In genomic region chr9:114299286-114300152, GRCh38 we compare ENCODE assay signal across 36 cellular contexts. TPM values are rescaled to one million over a fixed set of nuclear protein-coding genes. Genes with fewer than 3 reads are reported as not detected.
A peak's percentile ranks its signal among the peaks of the same experiment; 100 is the strongest.
DNase-seq lines count a peak whose midpoint lies in the region; TF ChIP-seq lines count a peak whose summit lies in the region.
"Had no signal": no experiment of that assay in that cellular context is flagged by ENCODE, and none has a peak within 500 bp of the region (broad histone marks: within the 10 kb centered on the region; RNA-seq: fewer than 3 reads in every experiment).

No MANE protein-coding gene starts in this region.

- peaks cover 43% of the 10 kb centered on the region for H3K36me3 Mint-ChIP-seq in osteocyte (ENCODE audit: unreplicated experiment)
- peaks cover 25% of the 10 kb centered on the region for H3K36me3 Mint-ChIP-seq in type B pancreatic cell
- peaks cover 6% of the 10 kb centered on the region for H3K36me3 Mint-ChIP-seq in activated T-helper 1 cell treated with anti-CD3 and anti-CD28 coated beads, Interleukin-12 subunit alpha, Interleukin-12 subunit beta, Interleukin-2, Interleukin-4 antibody, amounts not matched to agents 30 ng/mL and 10 ng/mL and 1 ng/mL, durations not matched to agents 14 hours and 24 hours and 36 hours (ENCODE audit: low read depth)

- H3K27me3 ChIP-seq in SJCRH30 = no peaks in the 10 kb centered on the region
- H3K27me3 ChIP-seq: gastroesophageal sphincter, hepatocyte had no signal

- no peak overlapping the region for H3K4me3 ChIP-seq in SJCRH30
- H3K4me3 ChIP-seq: gastroesophageal sphincter, GM23338, hepatocyte, smooth muscle cell had no signal

- no peaks in the 10 kb centered on the region for H3K4me1 ChIP-seq in SJCRH30
- H3K4me1 ChIP-seq: gastroesophageal sphincter had no signal

- H3K27ac Mint-ChIP-seq in osteocyte (ENCODE audit: unreplicated experiment) (no peak overlapping the region), type B pancreatic cell (no peak overlapping the region)
- H3K27ac Mint-ChIP-seq in activated T-helper 1 cell treated with anti-CD3 and anti-CD28 coated beads, Interleukin-12 subunit alpha, Interleukin-12 subunit beta, Interleukin-2, Interleukin-4 antibody, amounts not matched to agents 30 ng/mL and 10 ng/mL and 1 ng/mL, durations not matched to agents 14 hours and 24 hours and 36 hours = no peak overlapping the region
- H3K27ac Mint-ChIP-seq: activated CD4-positive, alpha-beta T cell treated with anti-CD3 and anti-CD28 coated beads for 36 hours; activated T-helper 17 cell treated with anti-CD3 and anti-CD28 coated beads, Interleukin-2, amount 50 U/mL, for 72 hours; CD4-positive, alpha-beta T cell; GM23338; mesothelial cell of epicardium; naive B cell; T-helper 2 cell treated with Interferon-gamma antibody and Interleukin-4, amounts not matched to agents 5 μg/mL and 100 μg/mL, for 36 hours had no signal

- H3K9me3 ChIP-seq in SJCRH30 (replicated peaks) = peaks cover 5% of the 10 kb centered on the region; the same call in 1 of the 2 replicates

- peaks cover 16% of the 10 kb centered on the region for H3K9me3 Mint-ChIP-seq in osteocyte (ENCODE audit: unreplicated experiment)
- H3K9me3 Mint-ChIP-seq in type B pancreatic cell = peaks cover 9% of the 10 kb centered on the region
- H3K9me3 Mint-ChIP-seq in activated T-helper 1 cell treated with anti-CD3 and anti-CD28 coated beads, Interleukin-12 subunit alpha, Interleukin-12 subunit beta, Interleukin-2, Interleukin-4 antibody, amounts not matched to agents 30 ng/mL and 10 ng/mL and 1 ng/mL, durations not matched to agents 14 hours and 24 hours and 36 hours = peaks cover 22% of the 10 kb centered on the region

- peak; percentile 30 for DNase-seq in activated effector memory CD4-positive, alpha-beta T cell treated with anti-CD3 and anti-CD28 coated beads, Interleukin-2, amount 50 U/mL, for 16 hours
- no peak for DNase-seq in activated effector memory CD4-positive, alpha-beta T cell treated with Interleukin-2 at 50 U/mL for 16 hours
- DNase-seq in dermis blood vessel endothelial cell (peak; percentile 15), osteocyte (ENCODE audit: extremely low spot score, unreplicated experiment) (peak; percentile 74), type B pancreatic cell (ENCODE audit: extremely low spot score, unreplicated experiment) (peak; percentile 62), SJCRH30 (no peak), KG1 (lab: John Stamatoyannopoulos, UW) (no peak)
- DNase-seq in activated T-helper 1 cell treated with anti-CD3 and anti-CD28 coated beads, Interleukin-12 subunit alpha, Interleukin-12 subunit beta, Interleukin-2, Interleukin-4 antibody, amounts not matched to agents 30 ng/mL and 10 ng/mL and 1 ng/mL, durations not matched to agents 14 hours and 24 hours and 36 hours (ENCODE audit: low spot score) = no peak
- DNase-seq: activated CD4-positive, alpha-beta T cell treated with anti-CD3 and anti-CD28 coated beads for 36 hours; AML-193; caudate nucleus; DMS 273 treated with DMSO at 0.1 percent for 48 hours; EL; MV-4-11; naive B cell; NCI-H1436 treated with DMSO at 0.1 percent for 48 hours; NCI-H446 treated with DMSO at 0.1 percent for 48 hours; NCI-H82; occipital lobe; stimulated activated CD4-positive, alpha-beta T cell treated with anti-CD3 and anti-CD28 coated beads, Interleukin-2, amount 100 ng/mL, for 24 hours had no signal

- intact Hi-C loops in activated T-helper 1 cell treated with anti-CD3 and anti-CD28 coated beads, Interleukin-12 subunit alpha, Interleukin-12 subunit beta, Interleukin-2, Interleukin-4 antibody, amounts not matched to agents 30 ng/mL and 10 ng/mL and 1 ng/mL, durations not matched to agents 14 hours and 24 hours and 36 hours (cut with micrococcal nuclease) = no loop called here

- H3K4me1 Mint-ChIP-seq in osteocyte (ENCODE audit: unreplicated experiment) (no peaks in the 10 kb centered on the region), type B pancreatic cell (ENCODE audit: unreplicated experiment) (no peaks in the 10 kb centered on the region)
- H3K4me1 Mint-ChIP-seq in activated T-helper 1 cell treated with anti-CD3 and anti-CD28 coated beads, Interleukin-12 subunit alpha, Interleukin-12 subunit beta, Interleukin-2, Interleukin-4 antibody, amounts not matched to agents 30 ng/mL and 10 ng/mL and 1 ng/mL, durations not matched to agents 14 hours and 24 hours and 36 hours (ENCODE audit: low read depth) = no peaks in the 10 kb centered on the region
- H3K4me1 Mint-ChIP-seq: activated CD4-positive, alpha-beta T cell treated with anti-CD3 and anti-CD28 coated beads for 36 hours; activated T-helper 17 cell treated with anti-CD3 and anti-CD28 coated beads, Interleukin-2, amount 50 U/mL, for 72 hours; GM23338; mesothelial cell of epicardium; naive B cell had no signal

- H3K4me3 Mint-ChIP-seq in osteocyte (ENCODE audit: unreplicated experiment) = no peak overlapping the region
- H3K4me3 Mint-ChIP-seq in type B pancreatic cell = no peak overlapping the region
- no peak overlapping the region for H3K4me3 Mint-ChIP-seq in activated T-helper 1 cell treated with anti-CD3 and anti-CD28 coated beads, Interleukin-12 subunit alpha, Interleukin-12 subunit beta, Interleukin-2, Interleukin-4 antibody, amounts not matched to agents 30 ng/mL and 10 ng/mL and 1 ng/mL, durations not matched to agents 14 hours and 24 hours and 36 hours
- H3K4me3 Mint-ChIP-seq: activated CD4-positive, alpha-beta T cell treated with anti-CD3 and anti-CD28 coated beads for 36 hours; activated T-helper 17 cell treated with anti-CD3 and anti-CD28 coated beads, Interleukin-2, amount 50 U/mL, for 72 hours; CD4-positive, alpha-beta T cell; GM23338; mesothelial cell of epicardium; naive B cell; T-helper 2 cell treated with Interferon-gamma antibody and Interleukin-4, amounts not matched to agents 5 μg/mL and 100 μg/mL, for 36 hours had no signal

- no peak overlapping the region for H3K27ac ChIP-seq in SJCRH30
- H3K27ac ChIP-seq: gastroesophageal sphincter, hepatocyte, HL-60 had no signal

- peaks cover 39% of the 10 kb centered on the region for H3K36me3 ChIP-seq in SJCRH30

- H3K27me3 Mint-ChIP-seq in osteocyte (ENCODE audit: unreplicated experiment) = no peaks in the 10 kb centered on the region
- H3K27me3 Mint-ChIP-seq in type B pancreatic cell = no peaks in the 10 kb centered on the region
- H3K27me3 Mint-ChIP-seq in activated T-helper 1 cell treated with anti-CD3 and anti-CD28 coated beads, Interleukin-12 subunit alpha, Interleukin-12 subunit beta, Interleukin-2, Interleukin-4 antibody, amounts not matched to agents 30 ng/mL and 10 ng/mL and 1 ng/mL, durations not matched to agents 14 hours and 24 hours and 36 hours (ENCODE audit: insufficient read depth) = no peaks in the 10 kb centered on the region
- H3K27me3 Mint-ChIP-seq: activated CD4-positive, alpha-beta T cell treated with anti-CD3 and anti-CD28 coated beads for 36 hours; CD4-positive, alpha-beta T cell had no signal

- TF ChIP-seq CTCF in osteocyte (IDR thresholded peaks at IDR 0.05) (no peak), type B pancreatic cell (conservative IDR thresholded peaks at IDR 0.05) (no peak)

RNA-seq across cellular contexts. Expression of gene ORM1, which starts 23.4 kb away (rescaled TPM):
- total RNA-seq in dermis blood vessel endothelial cell (not detected in 2 replicates), osteocyte (not detected in 2 replicates), type B pancreatic cell (ENCODE audit: low replicate concordance) (0.65 and 1.6 TPM in 2 replicates)
- not detected in 2 replicates for total RNA-seq in SJCRH30 (2014; rRNA removed; shearing (Covaris generic))
- total RNA-seq in activated T-helper 1 cell treated with anti-CD3 and anti-CD28 coated beads, Interleukin-12 subunit alpha, Interleukin-12 subunit beta, Interleukin-2, Interleukin-4 antibody, amounts not matched to agents 30 ng/mL and 10 ng/mL and 1 ng/mL, durations not matched to agents 14 hours and 24 hours and 36 hours = not detected in 2 replicates
- total RNA-seq: A172; activated CD4-positive, alpha-beta T cell treated with anti-CD3 and anti-CD28 coated beads for 36 hours; activated naive CD4-positive, alpha-beta T cell treated with anti-CD3 and anti-CD28 coated beads, Interleukin-2, amount 50 U/mL, for 72 hours; activated T-helper 17 cell treated with anti-CD3 and anti-CD28 coated beads, Interleukin-2, amount 50 U/mL, for 72 hours; astrocyte; CD4-positive, alpha-beta T cell; dermis microvascular lymphatic vessel endothelial cell; endothelial cell of umbilical vein; fibroblast of lung; GM23338; LHCN-M2; mesothelial cell of epicardium; occipital lobe; smooth muscle cell had no signal

RNA-seq across cellular contexts. Expression of gene ORM2, which starts 30.1 kb away (rescaled TPM):
- total RNA-seq in dermis blood vessel endothelial cell = not detected in 2 replicates
- not detected in 2 replicates for total RNA-seq in osteocyte
- not detected in 2 replicates for total RNA-seq in type B pancreatic cell (ENCODE audit: low replicate concordance)
- not detected in 2 replicates for total RNA-seq in SJCRH30 (2014; rRNA removed; shearing (Covaris generic))
- total RNA-seq in activated T-helper 1 cell treated with anti-CD3 and anti-CD28 coated beads, Interleukin-12 subunit alpha, Interleukin-12 subunit beta, Interleukin-2, Interleukin-4 antibody, amounts not matched to agents 30 ng/mL and 10 ng/mL and 1 ng/mL, durations not matched to agents 14 hours and 24 hours and 36 hours = not detected in 2 replicates
- total RNA-seq: A172; activated CD4-positive, alpha-beta T cell treated with anti-CD3 and anti-CD28 coated beads for 36 hours; activated naive CD4-positive, alpha-beta T cell treated with anti-CD3 and anti-CD28 coated beads, Interleukin-2, amount 50 U/mL, for 72 hours; activated T-helper 17 cell treated with anti-CD3 and anti-CD28 coated beads, Interleukin-2, amount 50 U/mL, for 72 hours; astrocyte; CD4-positive, alpha-beta T cell; dermis microvascular lymphatic vessel endothelial cell; endothelial cell of umbilical vein; fibroblast of lung; gastroesophageal sphincter; LHCN-M2; mesothelial cell of epicardium; occipital lobe; smooth muscle cell had no signal

Comparison
In these comparisons a context has a peak if more than half of its experiments do, and no peak if none do; other contexts are left out.
1. DNase-seq: peak in activated effector memory CD4-positive, alpha-beta T cell treated with anti-CD3 and anti-CD28 coated beads, Interleukin-2, amount 50 U/mL, for 16 hours (single experiment), dermis blood vessel endothelial cell (single experiment), osteocyte (single experiment) and type B pancreatic cell (single experiment); none in activated effector memory CD4-positive, alpha-beta T cell treated with Interleukin-2 at 50 U/mL for 16 hours (single experiment), SJCRH30 (0 of 2), activated T-helper 1 cell treated with anti-CD3 and anti-CD28 coated beads, Interleukin-12 subunit alpha, Interleukin-12 subunit beta, Interleukin-2, Interleukin-4 antibody, amounts not matched to agents 30 ng/mL and 10 ng/mL and 1 ng/mL, durations not matched to agents 14 hours and 24 hours and 36 hours (single experiment) and KG1 (single experiment).